Comparison of ENCODE assay signal across 8 cellular contexts in the genomic region with DNA sequence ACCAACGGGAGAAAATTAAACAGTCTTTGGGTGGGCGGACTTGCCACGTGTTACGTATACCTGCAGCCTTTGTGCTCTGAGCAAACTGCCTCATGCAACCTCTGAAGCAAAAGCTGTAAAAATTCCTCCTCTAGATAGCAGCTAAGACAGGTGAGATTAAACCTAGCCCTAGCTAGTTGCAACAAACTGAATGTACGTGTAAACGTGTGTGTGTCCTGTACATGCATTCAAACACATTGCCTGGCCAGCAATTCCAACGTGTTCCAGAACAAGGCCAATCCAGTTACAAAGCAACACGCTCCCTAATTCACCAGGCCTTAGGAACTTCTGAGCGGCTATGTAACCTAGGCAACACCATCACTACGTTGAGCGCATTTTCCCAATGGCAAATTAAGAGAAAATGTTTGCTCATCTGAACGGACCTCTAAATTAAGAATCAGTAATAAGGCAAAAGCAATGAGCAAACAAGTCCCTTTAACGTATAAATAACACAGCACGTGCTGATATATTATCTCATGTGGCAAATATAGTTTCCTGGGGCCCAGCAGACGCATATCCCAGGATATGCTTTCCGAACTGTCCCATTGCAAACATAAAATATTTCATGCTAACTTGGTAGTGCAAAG. TPM values are rescaled to one million over a fixed set of nuclear protein-coding genes. Genes with fewer than 3 reads are reported as not detected.
DNase-seq lines count a peak whose midpoint lies in the region; ATAC-seq and TF ChIP-seq lines count a peak whose summit lies in the region.

No MANE protein-coding gene starts in this region.

- DNase-seq in SKM-1 treated with dmso at 0.1 percent for 144 hours (lab: John Stamatoyannopoulos, UW; ENCODE audit: unreplicated experiment) (peak; percentile 7), SKM-1 (lab: John Stamatoyannopoulos, UW; ENCODE audit: unreplicated experiment) (no peak), Peyer's patch (no peak), cerebellum (ENCODE audit: low spot score) (peak; percentile 42), NCI-H1436 treated with DMSO at 0.1 percent for 48 hours (lab: John Stamatoyannopoulos, UW) (no peak)
- DNase-seq in stimulated activated naive B cell treated with anti-CD40 and anti-IgM and Interleukin-4, amounts not matched to agents 10 μg/mL and 1 μg/mL and 100 μg/mL, for 72 hours = no peak

- TF ChIP-seq POLR2A in Peyer's patch (IDR thresholded peaks at IDR 0.05) = no peak

- H3K4me1 ChIP-seq in Peyer's patch = peaks cover 0 to 9% (median 2%) of the 10 kb centered on the region in 4 donors

- peaks cover 15 to 16% of the 10 kb centered on the region in 2 donors for H3K4me1 Mint-ChIP-seq in stimulated activated naive B cell treated with anti-CD40 and anti-IgM and Interleukin-4, amounts not matched to agents 10 μg/mL and 1 μg/mL and 100 μg/mL, for 72 hours

- no peak for TF ChIP-seq CTCF in Peyer's patch (IDR thresholded peaks at IDR 0.05)

- peak overlapping the region; percentile 61 to 88 (median 72) for H3K4me3 ChIP-seq in Peyer's patch

- H3K9me3 Mint-ChIP-seq in stimulated activated naive B cell treated with anti-CD40 and anti-IgM and Interleukin-4, amounts not matched to agents 10 μg/mL and 1 μg/mL and 100 μg/mL, for 72 hours = no peaks in the 10 kb centered on the region

- H3K27me3 ChIP-seq in Peyer's patch (no peaks in the 10 kb centered on the region), layer of hippocampus (ENCODE audit: control insufficient read depth, insufficient read depth, low read length) (no peaks in the 10 kb centered on the region)

- H3K27ac ChIP-seq in Peyer's patch (peak overlapping the region; percentile 76 to 91 (median 84)), layer of hippocampus (ENCODE audit: low read depth, low read length) (peak overlapping the region; percentile 95)

- H3K36me3 Mint-ChIP-seq in stimulated activated naive B cell treated with anti-CD40 and anti-IgM and Interleukin-4, amounts not matched to agents 10 μg/mL and 1 μg/mL and 100 μg/mL, for 72 hours = peaks cover 30 to 34% of the 10 kb centered on the region in 2 donors

- peak; percentile 14 for ATAC-seq in HG02938 (IDR thresholded peaks at IDR 0.05; ENCODE audit: unreplicated experiment)
- ATAC-seq in stimulated activated naive B cell treated with anti-CD40 and anti-IgM and Interleukin-4, amounts not matched to agents 10 μg/mL and 1 μg/mL and 100 μg/mL, for 72 hours (replicated peaks) = peak; percentile 1

- H3K36me3 ChIP-seq in Peyer's patch = peaks cover 0 to 32% (median 0%) of the 10 kb centered on the region in 3 donors

- peak overlapping the region; percentile 99 for H3K27ac Mint-ChIP-seq in stimulated activated naive B cell treated with anti-CD40 and anti-IgM and Interleukin-4, amounts not matched to agents 10 μg/mL and 1 μg/mL and 100 μg/mL, for 72 hours

- H3K9me3 ChIP-seq in Peyer's patch = no peaks in the 10 kb centered on the region

- peak overlapping the region; percentile 86 to 99 for H3K4me3 Mint-ChIP-seq in stimulated activated naive B cell treated with anti-CD40 and anti-IgM and Interleukin-4, amounts not matched to agents 10 μg/mL and 1 μg/mL and 100 μg/mL, for 72 hours

- H3K27me3 Mint-ChIP-seq in stimulated activated naive B cell treated with anti-CD40 and anti-IgM and Interleukin-4, amounts not matched to agents 10 μg/mL and 1 μg/mL and 100 μg/mL, for 72 hours = peaks cover 12 to 14% of the 10 kb centered on the region in 2 donors

RNA-seq across cellular contexts. Expression of a gene that starts 0.8 kb away (rescaled TPM):
- total RNA-seq in Peyer's patch = 10 to 100 TPM; 21.9 to 60.2 (median 28.3) TPM
- 18.8 TPM for total RNA-seq in cerebellum

RNA-seq across cellular contexts. Expression of a gene that starts 46.4 kb away (rescaled TPM):
- 10 to 100 TPM; 31.9 to 40.8 (median 38.6) TPM for total RNA-seq in Peyer's patch
- total RNA-seq in cerebellum = 42.0 TPM

RNA-seq across cellular contexts. Expression of a gene that starts 50.3 kb away (rescaled TPM):
- total RNA-seq in Peyer's patch (100 to 1,000 TPM in 3 of 4 donors, 10 to 100 TPM in 1; 51.2 to 219 (median 112) TPM), cerebellum (24.1 TPM)

RNA-seq across cellular contexts. Expression of a gene that starts 50.7 kb away (rescaled TPM):
- total RNA-seq in Peyer's patch (1 to 10 TPM; 1.6 to 3.3 (median 2.7) TPM), cerebellum (21.8 TPM)

Comparison
In these comparisons a context has a peak if more than half of its experiments do, and no peak if none do; other contexts are left out.
1. DNase-seq: peak in SKM-1 treated with dmso at 0.1 percent for 144 hours (single experiment) and cerebellum (single experiment); none in SKM-1 (single experiment), Peyer's patch (0 of 3), stimulated activated naive B cell treated with anti-CD40 and anti-IgM and Interleukin-4, amounts not matched to agents 10 μg/mL and 1 μg/mL and 100 μg/mL, for 72 hours (single experiment) and NCI-H1436 treated with DMSO at 0.1 percent for 48 hours (single experiment).